20 cellular contexts compared by ENCODE assay signal in genomic region chr4:142262956-142263355, GRCh38.
"Had no signal": no experiment of that assay in that cellular context is flagged by ENCODE, and none has a peak within 500 bp of the region (broad histone marks: within the 10 kb centered on the region; RNA-seq: fewer than 3 reads in every experiment).

No MANE protein-coding gene starts in this region.

- H3K4me3 ChIP-seq: body of pancreas, esophagus squamous epithelium, SJSA1, spleen, transverse colon had no signal

- H3K9me3 ChIP-seq: body of pancreas, esophagus squamous epithelium, SJSA1, spleen, transverse colon had no signal

- H3K4me1 Mint-ChIP-seq: nephron progenitor cell; stimulated activated naive B cell treated with anti-CD40 and anti-IgM and Interleukin-4, amounts not matched to agents 10 μg/mL and 1 μg/mL and 100 μg/mL, for 72 hours had no signal

- H3K27me3 Mint-ChIP-seq: dendritic cell treated with granulocyte-macrophage colony-stimulating factor and Interleukin-4, amounts not matched to agents 40 ng/mL and 50 ng/mL, for 4 days; stimulated activated naive B cell treated with anti-CD40 and anti-IgM and Interleukin-4, amounts not matched to agents 10 μg/mL and 1 μg/mL and 100 μg/mL, for 72 hours had no signal

- H3K4me3 Mint-ChIP-seq: activated naive CD4-positive, alpha-beta T cell treated with anti-CD3 and anti-CD28 coated beads for 36 hours; activated T-helper 1 cell treated with anti-CD3 and anti-CD28 coated beads, Interleukin-12 subunit alpha, Interleukin-12 subunit beta, Interleukin-2, Interleukin-4 antibody, amounts not matched to agents 30 ng/mL and 10 ng/mL and 1 ng/mL, durations not matched to agents 14 hours and 24 hours and 36 hours; dendritic cell treated with granulocyte-macrophage colony-stimulating factor and Interleukin-4, amounts not matched to agents 40 ng/mL and 50 ng/mL, for 4 days; nephron progenitor cell; stimulated activated naive B cell treated with anti-CD40 and anti-IgM and Interleukin-4, amounts not matched to agents 10 μg/mL and 1 μg/mL and 100 μg/mL, for 72 hours had no signal

- H3K36me3 Mint-ChIP-seq: stimulated activated naive B cell treated with anti-CD40 and anti-IgM and Interleukin-4, amounts not matched to agents 10 μg/mL and 1 μg/mL and 100 μg/mL, for 72 hours had no signal

- H3K27me3 ChIP-seq: body of pancreas, esophagus squamous epithelium, foreskin keratinocyte, SJSA1, spleen, transverse colon had no signal

- H3K36me3 ChIP-seq: esophagus squamous epithelium, SJSA1, transverse colon had no signal

- ATAC-seq: body of pancreas; foreskin keratinocyte; left lobe of liver; sciatic nerve; stimulated activated naive B cell treated with anti-CD40 and anti-IgM and Interleukin-4, amounts not matched to agents 10 μg/mL and 1 μg/mL and 100 μg/mL, for 72 hours had no signal

- H3K27ac Mint-ChIP-seq: activated T-helper 1 cell treated with anti-CD3 and anti-CD28 coated beads, Interleukin-12 subunit alpha, Interleukin-12 subunit beta, Interleukin-2, Interleukin-4 antibody, amounts not matched to agents 30 ng/mL and 10 ng/mL and 1 ng/mL, durations not matched to agents 14 hours and 24 hours and 36 hours; dendritic cell treated with granulocyte-macrophage colony-stimulating factor and Interleukin-4, amounts not matched to agents 40 ng/mL and 50 ng/mL, for 4 days; nephron progenitor cell; stimulated activated naive B cell treated with anti-CD40 and anti-IgM and Interleukin-4, amounts not matched to agents 10 μg/mL and 1 μg/mL and 100 μg/mL, for 72 hours had no signal

- DNase-seq: activated CD4-positive, alpha-beta T cell treated with anti-CD3 and anti-CD28 coated beads, Interleukin-2, amount 50 U/mL, for 1 hour; activated naive CD4-positive, alpha-beta T cell treated with anti-CD3 and anti-CD28 coated beads for 36 hours; amniotic stem cell; body of pancreas; esophagus squamous epithelium; foreskin keratinocyte; head of caudate nucleus; nephron progenitor cell; spleen; stimulated activated CD4-positive, alpha-beta T cell treated with anti-CD3 and anti-CD28 coated beads, Interleukin-1b, Interleukin-23, amount 100 ng/mL, for 48 hours; stimulated activated naive B cell treated with anti-CD40 and anti-IgM and Interleukin-4, amounts not matched to agents 10 μg/mL and 1 μg/mL and 100 μg/mL, for 72 hours; substantia nigra; SW 1271; transverse colon had no signal

- H3K9me3 Mint-ChIP-seq: activated T-helper 1 cell treated with anti-CD3 and anti-CD28 coated beads, Interleukin-12 subunit alpha, Interleukin-12 subunit beta, Interleukin-2, Interleukin-4 antibody, amounts not matched to agents 30 ng/mL and 10 ng/mL and 1 ng/mL, durations not matched to agents 14 hours and 24 hours and 36 hours; dendritic cell treated with granulocyte-macrophage colony-stimulating factor and Interleukin-4, amounts not matched to agents 40 ng/mL and 50 ng/mL, for 4 days had no signal

- H3K27ac ChIP-seq: body of pancreas, esophagus squamous epithelium, foreskin keratinocyte, SJSA1, spleen, transverse colon, VCaP had no signal
